1 cellular context compared by ENCODE assay signal in the genomic region with DNA sequence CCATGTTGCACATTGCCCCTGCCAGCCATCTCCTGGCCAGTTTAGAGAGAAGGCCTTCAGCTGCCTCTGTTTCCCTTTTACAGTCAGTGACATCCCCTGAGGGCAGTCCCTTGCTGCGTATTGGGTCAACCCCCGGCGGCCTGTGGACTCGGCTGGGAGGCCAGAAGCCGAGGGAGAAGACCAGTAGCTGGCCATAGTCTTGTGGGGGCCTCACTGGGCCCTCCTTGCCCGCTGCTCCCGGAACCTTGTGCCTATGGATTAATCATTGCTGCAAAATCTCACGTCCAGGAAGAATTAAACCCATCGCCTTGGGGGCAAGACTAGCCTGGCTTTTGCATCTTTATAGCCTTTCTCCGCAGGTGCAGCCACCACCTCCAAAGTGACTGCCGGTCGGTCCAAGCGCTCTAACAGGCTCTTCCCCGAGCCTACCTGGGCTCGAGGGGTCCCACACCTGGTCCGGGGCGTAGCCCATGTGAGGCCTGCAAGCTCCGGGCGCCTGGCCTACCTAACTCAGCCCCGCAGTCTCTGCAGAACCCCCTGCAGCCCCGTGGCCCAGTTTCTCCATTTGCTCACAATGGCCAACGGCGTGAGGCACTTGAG.
TF ChIP-seq lines count a peak whose summit lies in the region.

No MANE protein-coding gene starts in this region.

TF ChIP-seq in HepG2, 621 proteins besides CTCF, POLR2A, EP300 and RAD21:
- TF ChIP-seq ZNF30 (CRISPR knock-in tag; IDR thresholded peaks at IDR 0.05) (no peak), ZNF512B (CRISPR knock-in tag; IDR thresholded peaks at IDR 0.05; ENCODE audit: borderline replicate concordance) (no peak), CBFB (CRISPR knock-in tag; IDR thresholded peaks at IDR 0.05) (no peak), ZNF816 (CRISPR knock-in tag; IDR thresholded peaks at IDR 0.05; ENCODE audit: borderline replicate concordance) (no peak), ZEB1 (IDR thresholded peaks at IDR 0.05; ENCODE audit: insufficient replicate concordance, low read depth) (no peak), KAT8 (CRISPR knock-in tag; IDR thresholded peaks at IDR 0.05) (no peak), HDAC2 (CRISPR knock-in tag; IDR thresholded peaks at IDR 0.05) (no peak), ELF3 (CRISPR knock-in tag; IDR thresholded peaks at IDR 0.05) (no peak), ZNF556 (CRISPR knock-in tag; IDR thresholded peaks at IDR 0.05; ENCODE audit: borderline replicate concordance) (no peak), MED1 (CRISPR knock-in tag; IDR thresholded peaks at IDR 0.05) (no peak), ZC3H13 (CRISPR knock-in tag; IDR thresholded peaks at IDR 0.05) (no peak)
- TF ChIP-seq, protein P1, sequence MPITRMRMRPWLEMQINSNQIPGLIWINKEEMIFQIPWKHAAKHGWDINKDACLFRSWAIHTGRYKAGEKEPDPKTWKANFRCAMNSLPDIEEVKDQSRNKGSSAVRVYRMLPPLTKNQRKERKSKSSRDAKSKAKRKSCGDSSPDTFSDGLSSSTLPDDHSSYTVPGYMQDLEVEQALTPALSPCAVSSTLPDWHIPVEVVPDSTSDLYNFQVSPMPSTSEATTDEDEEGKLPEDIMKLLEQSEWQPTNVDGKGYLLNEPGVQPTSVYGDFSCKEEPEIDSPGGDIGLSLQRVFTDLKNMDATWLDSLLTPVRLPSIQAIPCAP (CRISPR knock-in tag; IDR thresholded peaks at IDR 0.05; ENCODE audit: low read depth), result no peak
- TF ChIP-seq, protein P2, sequence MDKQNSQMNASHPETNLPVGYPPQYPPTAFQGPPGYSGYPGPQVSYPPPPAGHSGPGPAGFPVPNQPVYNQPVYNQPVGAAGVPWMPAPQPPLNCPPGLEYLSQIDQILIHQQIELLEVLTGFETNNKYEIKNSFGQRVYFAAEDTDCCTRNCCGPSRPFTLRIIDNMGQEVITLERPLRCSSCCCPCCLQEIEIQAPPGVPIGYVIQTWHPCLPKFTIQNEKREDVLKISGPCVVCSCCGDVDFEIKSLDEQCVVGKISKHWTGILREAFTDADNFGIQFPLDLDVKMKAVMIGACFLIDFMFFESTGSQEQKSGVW (CRISPR knock-in tag; IDR thresholded peaks at IDR 0.05; ENCODE audit: borderline replicate concordance), result no peak
